16 cellular contexts compared by ENCODE assay signal in genomic region chrX:66914082-66914481, GRCh38.
A peak's percentile ranks its signal among the peaks of the same experiment; 100 is the strongest.
DNase-seq lines count a peak whose midpoint lies in the region; ATAC-seq and TF ChIP-seq lines count a peak whose summit lies in the region.
"Had no signal": no experiment of that assay in that cellular context is flagged by ENCODE, and none has a peak within 500 bp of the region (broad histone marks: within the 10 kb centered on the region; RNA-seq: fewer than 3 reads in every experiment).

No MANE protein-coding gene starts in this region.

- ATAC-seq in right lobe of liver (peak; percentile 44 to 78 (median 63)), GM21825 (IDR thresholded peaks at IDR 0.05; ENCODE audit: unreplicated experiment) (no peak), GM21576 (IDR thresholded peaks at IDR 0.05; ENCODE audit: unreplicated experiment) (no peak)
- ATAC-seq: HCT116, Panc1 had no signal

- no peaks in the 10 kb centered on the region for H3K4me1 ChIP-seq in Caco-2
- no peaks in the 10 kb centered on the region for H3K4me1 ChIP-seq in right lobe of liver
- no peaks in the 10 kb centered on the region for H3K4me1 ChIP-seq in CD8-positive, alpha-beta memory T cell (ENCODE audit: insufficient read depth, low read length)
- H3K4me1 ChIP-seq: BLaER1, sigmoid colon, tibial nerve had no signal

- H3K4me3 Mint-ChIP-seq in Caco-2 (ENCODE audit: unreplicated experiment), result no peak overlapping the region
- no peak overlapping the region for H3K4me3 Mint-ChIP-seq in CD8-positive, alpha-beta memory T cell
- H3K4me3 Mint-ChIP-seq: activated T-cell treated with anti-CD3 and anti-CD28 coated beads, Interleukin-2, amount 50 U/mL, for 24 hours had no signal

- H3K27me3 Mint-ChIP-seq in Caco-2 (ENCODE audit: insufficient read depth, unreplicated experiment), result no peaks in the 10 kb centered on the region
- H3K27me3 Mint-ChIP-seq in CD8-positive, alpha-beta memory T cell, result peaks cover 0 to 11% of the 10 kb centered on the region in 2 donors

- intact Hi-C loops in Caco-2 (cut with micrococcal nuclease; ENCODE audit: unreplicated experiment) (no loop called here), right lobe of liver (cut with DNase I) (no loop called here)

- H3K36me3 Mint-ChIP-seq in Caco-2 (ENCODE audit: insufficient read depth, unreplicated experiment), result no peaks in the 10 kb centered on the region
- no peaks in the 10 kb centered on the region for H3K36me3 Mint-ChIP-seq in CD8-positive, alpha-beta memory T cell

- TF ChIP-seq POLR2A in right lobe of liver (IDR thresholded peaks at IDR 0.05), result no peak

- POLR2A ChIA-PET in Caco-2 (lab: Charles Lee), result no interaction called here
- POLR2A ChIA-PET in CD8-positive, alpha-beta memory T cell (lab: Charles Lee), result no interaction called here

- H3K27me3 ChIP-seq in Caco-2 (replicated peaks; ENCODE audit: control insufficient read depth, insufficient read depth, low read length), result no peaks in the 10 kb centered on the region
- H3K27me3 ChIP-seq in right lobe of liver, result no peaks in the 10 kb centered on the region
- no peaks in the 10 kb centered on the region for H3K27me3 ChIP-seq in CD8-positive, alpha-beta memory T cell (ENCODE audit: insufficient read depth, low read length, poor library complexity, severe bottlenecking)
- H3K27me3 ChIP-seq: sigmoid colon had no signal

- BruUV-seq in Caco-2 (replicated peaks; lab: Mats Ljungman, UMichigan), result no TSS peak

- no peak overlapping the region for H3K27ac ChIP-seq in right lobe of liver
- no peak overlapping the region for H3K27ac ChIP-seq in CD8-positive, alpha-beta memory T cell (ENCODE audit: low read depth, low read length)
- H3K27ac ChIP-seq: BLaER1, sigmoid colon, VCaP had no signal

- TF ChIP-seq CTCF in Caco-2 (IDR thresholded peaks at IDR 0.05; ENCODE audit: insufficient read depth in 1 of 2, low read depth in 1 of 2, low read length in 1 of 2, severe bottlenecking in 1 of 2, unreplicated experiment in 1 of 2) (no peak), right lobe of liver (IDR thresholded peaks at IDR 0.05) (no peak)

- no peak overlapping the region for H3K27ac Mint-ChIP-seq in Caco-2 (ENCODE audit: unreplicated experiment)
- no peak overlapping the region for H3K27ac Mint-ChIP-seq in CD8-positive, alpha-beta memory T cell
- H3K27ac Mint-ChIP-seq: activated T-cell treated with anti-CD3 and anti-CD28 coated beads, Interleukin-2, amount 50 U/mL, for 24 hours had no signal

- H3K9me3 Mint-ChIP-seq in Caco-2 (ENCODE audit: unreplicated experiment), result no peaks in the 10 kb centered on the region
- H3K9me3 Mint-ChIP-seq in CD8-positive, alpha-beta memory T cell, result no peaks in the 10 kb centered on the region
- H3K9me3 Mint-ChIP-seq: activated T-cell treated with anti-CD3 and anti-CD28 coated beads, Interleukin-2, amount 50 U/mL, for 24 hours had no signal

- H3K36me3 ChIP-seq in Caco-2 (ENCODE audit: control insufficient read depth, insufficient read depth, low read length) (no peaks in the 10 kb centered on the region), right lobe of liver (no peaks in the 10 kb centered on the region)
- no peaks in the 10 kb centered on the region for H3K36me3 ChIP-seq in CD8-positive, alpha-beta memory T cell (ENCODE audit: insufficient read depth, low read length)
- H3K36me3 ChIP-seq: BLaER1, sigmoid colon, tibial nerve had no signal

- peak; percentile 15 to 27 for DNase-seq in Caco-2
- peak; percentile 3 for DNase-seq in LHCN-M2 (ENCODE audit: low read depth)
- DNase-seq in T1000 (lab: John Stamatoyannopoulos, UW), result peak; percentile 45
- DNase-seq in right lobe of liver, result peak in 1 of 3 donors; percentile 45
- DNase-seq in superior temporal gyrus (ENCODE audit: extremely low spot score), result no peak
- no peak for DNase-seq in CD8-positive, alpha-beta memory T cell
- DNase-seq: activated T-cell treated with anti-CD3 and anti-CD28 coated beads, Interleukin-2, amount 50 U/mL, for 24 hours; NCI-H1417 treated with DMSO at 0.1 percent for 48 hours; sigmoid colon had no signal

- H3K4me3 ChIP-seq in Caco-2 (ENCODE audit: low read depth, low read length) (no peak overlapping the region), right lobe of liver (no peak overlapping the region)
- no peak overlapping the region for H3K4me3 ChIP-seq in CD8-positive, alpha-beta memory T cell (ENCODE audit: low read length)
- H3K4me3 ChIP-seq: BLaER1, sigmoid colon, tibial nerve had no signal

- CTCF ChIA-PET in Caco-2 (lab: Charles Lee), result no interaction called here
- CTCF ChIA-PET in CD8-positive, alpha-beta memory T cell (lab: Charles Lee), result no interaction called here

- H3K9me3 ChIP-seq in Caco-2 (no peaks in the 10 kb centered on the region), right lobe of liver (no peaks in the 10 kb centered on the region)
- H3K9me3 ChIP-seq in CD8-positive, alpha-beta memory T cell (ENCODE audit: low read length), result no peaks in the 10 kb centered on the region
- H3K9me3 ChIP-seq: BLaER1, sigmoid colon, tibial nerve had no signal

- no peaks in the 10 kb centered on the region for H3K4me1 Mint-ChIP-seq in Caco-2 (ENCODE audit: low read depth, unreplicated experiment)
- no peaks in the 10 kb centered on the region for H3K4me1 Mint-ChIP-seq in CD8-positive, alpha-beta memory T cell

- 58% methylated on average over 7 of the region's 7 CpGs for WGBS in right lobe of liver (ENCODE audit: insufficient coverage, low coverage, low lambda C conversion rate, missing lambda C conversion rate)

Comparison
In these comparisons a context has a peak if more than half of its experiments do, and no peak if none do; other contexts are left out.
1. DNase-seq: peak in Caco-2 (2 of 2), LHCN-M2 (single experiment) and T1000 (single experiment); none in superior temporal gyrus (single experiment) and CD8-positive, alpha-beta memory T cell (0 of 5).
2. ATAC-seq: peak in right lobe of liver (4 of 4); none in GM21825 (single experiment) and GM21576 (single experiment).